In genomic region chrX:1534321-1535168, GRCh38 we compare ENCODE assay signal across 8 cellular contexts. TPM values are rescaled to one million over a fixed set of nuclear protein-coding genes. Genes with fewer than 3 reads are reported as not detected.
A peak's percentile ranks its signal among the peaks of the same experiment; 100 is the strongest.
DNase-seq lines count a peak whose midpoint lies in the region; ATAC-seq, FAIRE-seq and TF ChIP-seq lines count a peak whose summit lies in the region.

No MANE protein-coding gene starts in this region.

- CTCF ChIA-PET in GM12878 (lab: Yijun Ruan, JAX), result no interaction called here

- no peaks in the 10 kb centered on the region for H3K9me3 ChIP-seq in DOHH2 (ENCODE audit: control insufficient read depth, insufficient read depth, low read length)
- no peaks in the 10 kb centered on the region for H3K9me3 ChIP-seq in OCI-LY1 (ENCODE audit: low read length)
- no peaks in the 10 kb centered on the region for H3K9me3 ChIP-seq in GM12878 (replicated peaks; ENCODE audit: control insufficient read depth, insufficient read depth, low read length)

- no peaks in the 10 kb centered on the region for H3K9me2 ChIP-seq in DOHH2 (replicated peaks; ENCODE audit: control insufficient read depth, low read length)
- no peaks in the 10 kb centered on the region for H3K9me2 ChIP-seq in OCI-LY1 (ENCODE audit: low read depth, low read length)

- SMC1A ChIA-PET in GM12878 (lab: Charles Lee; ENCODE audit: uncharacterized antibody, unreplicated experiment), result no interaction called here

- TF ChIP-seq CTCF in DOHH2 (IDR thresholded peaks at IDR 0.05; ENCODE audit: low read depth, low read length, poor library complexity, severe bottlenecking), result peak; percentile 13
- TF ChIP-seq CTCF in OCI-LY1 (IDR thresholded peaks at IDR 0.05; ENCODE audit: low read length), result no peak; the same call in 1 of the 2 replicates
- 0 out of 6 replicates have a peak, but pooled peaks of 1 of the 3 experiments have one; percentile 7 for TF ChIP-seq CTCF in GM12878 (IDR thresholded peaks at IDR 0.05 in 2 of 3, conservative IDR thresholded peaks at IDR 0.05 in 1 of 3; ENCODE audit: control insufficient read depth in 2 of 3, extremely low read depth in 1 of 3, insufficient read depth in 1 of 3, low read depth in 3 of 3, low read length in 3 of 3)

- peak; percentile 65 for DNase-seq in H7
- DNase-seq in GM12878 (ENCODE audit: low read depth, low spot score), result no peak
- DNase-seq in stimulated activated naive CD4-positive, alpha-beta T cell (lab: John Stamatoyannopoulos, UW), result peak in 5 of 6 experiments; percentile 20 to 63 (median 46)
- no peak for DNase-seq in AG08395 (ENCODE audit: low spot score)
- no peak for DNase-seq in DMS79 (lab: John Stamatoyannopoulos, UW)
- DNase-seq in dermis blood vessel endothelial cell, result no peak

- H3K27me3 ChIP-seq in DOHH2 (ENCODE audit: control insufficient read depth, low read length) (no peaks in the 10 kb centered on the region), H7 (ENCODE audit: control insufficient read depth, insufficient read depth, low read length) (no peaks in the 10 kb centered on the region), OCI-LY1 (ENCODE audit: insufficient read depth, low read length) (no peaks in the 10 kb centered on the region), GM12878 (replicated peaks in 1 of 2; ENCODE audit: control insufficient read depth in 2 of 2, insufficient read depth in 2 of 2, low read length in 1 of 2) (no peaks in the 10 kb centered on the region)

- FAIRE-seq in GM12878 (lab: Jason Lieb, UNC), result no peak

- H3K36me3 ChIP-seq in DOHH2 (ENCODE audit: control insufficient read depth, low read length) (peaks cover 62% of the 10 kb centered on the region), H7 (replicated peaks; ENCODE audit: control insufficient read depth, insufficient read depth, low read length) (no peaks in the 10 kb centered on the region), OCI-LY1 (ENCODE audit: insufficient read depth, low read length) (peaks cover 31% of the 10 kb centered on the region), GM12878 (ENCODE audit: control insufficient read depth in 2 of 2, insufficient read depth in 2 of 2, low read length in 1 of 2) (peaks cover 0 to 2% of the 10 kb centered on the region in 2 experiments; a peak in 2 of 4 replicates)

- no TSS peak for BruUV-seq in GM12878 (replicated peaks; lab: Mats Ljungman, UMichigan)

- H3K4me2 ChIP-seq in DOHH2 (ENCODE audit: low read length), result peak overlapping the region; percentile 67
- peak overlapping the region; percentile 86 for H3K4me2 ChIP-seq in OCI-LY1 (ENCODE audit: low read length)
- peak overlapping the region; percentile 94 for H3K4me2 ChIP-seq in GM12878 (ENCODE audit: control insufficient read depth, insufficient read depth)

- peak; percentile 55 for TF ChIP-seq POLR2A in GM12878 (IDR thresholded peaks at IDR 0.05; ENCODE audit: low read depth, low read length)

- TF ChIP-seq RAD21 in GM12878 (IDR thresholded peaks at IDR 0.05; ENCODE audit: insufficient read depth, low read depth, low read length), result no peak

- RAD21 ChIA-PET in GM12878 (lab: Charles Lee; ENCODE audit: unreplicated experiment), result no interaction called here

- in situ Hi-C loops in GM12878 (cut with MboI), result no loop called here

- TF ChIP-seq EP300 in GM12878 (IDR thresholded peaks at IDR 0.05; ENCODE audit: borderline replicate concordance in 1 of 2, control insufficient read depth in 1 of 2, low read depth in 2 of 2, low read length in 2 of 2), result no peak

- H3K27ac ChIP-seq in DOHH2 (ENCODE audit: low read depth, low read length), result peak overlapping the region; percentile 100
- H3K27ac ChIP-seq in OCI-LY1 (ENCODE audit: low read depth, low read length, poor library complexity, severe bottlenecking), result peak overlapping the region; percentile 98
- H3K27ac ChIP-seq in GM12878 (ENCODE audit: control insufficient read depth, insufficient read depth), result peak overlapping the region; percentile 88

- peak overlapping the region; percentile 96 for H3K9ac ChIP-seq in OCI-LY1 (ENCODE audit: low read length)
- peak overlapping the region; percentile 94 for H3K9ac ChIP-seq in GM12878 (ENCODE audit: control insufficient read depth, insufficient read depth, low read length)

- peaks cover 66% of the 10 kb centered on the region for H3K79me2 ChIP-seq in DOHH2 (ENCODE audit: control insufficient read depth, low read length)
- H3K79me2 ChIP-seq in OCI-LY1 (ENCODE audit: insufficient read depth, low read length), result peaks cover 44% of the 10 kb centered on the region
- peaks cover 56% of the 10 kb centered on the region for H3K79me2 ChIP-seq in GM12878 (ENCODE audit: control insufficient read depth, insufficient read depth, low read length)

- peak overlapping the region; percentile 100 for H3K4me3 ChIP-seq in DOHH2 (ENCODE audit: low read length)
- H3K4me3 ChIP-seq in H7 (ENCODE audit: insufficient read depth, low read depth, low read length), result no peak overlapping the region
- peak overlapping the region; percentile 91 for H3K4me3 ChIP-seq in OCI-LY1 (ENCODE audit: low read depth, low read length, poor library complexity, severe bottlenecking)
- H3K4me3 ChIP-seq in GM12878, result peak overlapping the region; percentile 92

- H2AFZ ChIP-seq in OCI-LY1 (ENCODE audit: low read length), result no peak overlapping the region
- H2AFZ ChIP-seq in GM12878 (ENCODE audit: control insufficient read depth, low read depth, low read length), result no peak overlapping the region

- H3K4me1 ChIP-seq in DOHH2 (ENCODE audit: control insufficient read depth, low read length) (peaks cover 48% of the 10 kb centered on the region), OCI-LY1 (ENCODE audit: insufficient read depth, low read length, severe bottlenecking) (peaks cover 27% of the 10 kb centered on the region), GM12878 (ENCODE audit: control insufficient read depth, insufficient read depth, low read length) (peaks cover 15% of the 10 kb centered on the region)

- H3F3A ChIP-seq in DOHH2 (ENCODE audit: control insufficient read depth, insufficient read depth), result peaks cover 40% of the 10 kb centered on the region
- 0 out of 2 replicates have a peak, but pooled peaks cover 2% of the 10 kb centered on the region for H3F3A ChIP-seq in OCI-LY1 (ENCODE audit: insufficient read depth, low read length)

- H4K20me1 ChIP-seq in DOHH2 (ENCODE audit: control insufficient read depth, insufficient read depth, low read depth, low read length) (peaks cover 11% of the 10 kb centered on the region), OCI-LY1 (ENCODE audit: insufficient read depth, low read length) (0 out of 2 replicates have a peak, but pooled peaks cover 2% of the 10 kb centered on the region), GM12878 (ENCODE audit: control insufficient read depth, insufficient read depth) (no peaks in the 10 kb centered on the region)

- ATAC-seq in GM12878, result peak; percentile 65

- intact Hi-C loops in GM12878 (cut with micrococcal nuclease; ENCODE audit: unreplicated experiment), result loop anchor here (1.0 to 2.0 kb wide), 4 partner anchors 13 to 80 kb away; partner anchors contain the start of gene AKAP17A

- POLR2A ChIA-PET in GM12878 (lab: Charles Lee), result no interaction called here

- under 1% methylated on average over 22 of the region's 22 CpGs for WGBS in GM12878 (ENCODE audit: insufficient coverage, insufficient replicate concordance, low lambda C conversion rate, missing lambda C conversion rate)

TF ChIP-seq in GM12878, 131 proteins besides CTCF, POLR2A, EP300 and RAD21 (continues in another document):
- TF ChIP-seq CREM (IDR thresholded peaks at IDR 0.05; ENCODE audit: low read depth) (peak; percentile 46; the same call in 1 of the 2 replicates), SUZ12 (IDR thresholded peaks at IDR 0.05; ENCODE audit: unreplicated experiment) (no peak), JUNB (IDR thresholded peaks at IDR 0.05) (0 out of 2 replicates have a peak, but pooled peaks have one; percentile 10), WRNIP1 (IDR thresholded peaks at IDR 0.05; ENCODE audit: borderline replicate concordance, low read depth, low read length) (no peak)

RNA-seq across cellular contexts. Expression of gene P2RY8, which starts 2.4 kb away (rescaled TPM):
- 0.03 and 0.15 TPM in 2 replicates for total RNA-seq in H7 (2014; rRNA removed; shearing (Covaris generic))
- total RNA-seq in GM12878 (2013; cell fraction: nucleolus; rRNA removed), result 85.1 and 89.7 TPM in 2 replicates
- 34.0 and 44.7 TPM in 2 replicates for total RNA-seq in GM12878 (2014; rRNA removed)
- total RNA-seq in GM12878 (2014; rRNA removed; fragmentation: Illumina TruSeq; extraction: Trizol), result 28.8 and 29.7 TPM in 2 replicates
- total RNA-seq in GM12878 (2021), result 61.3 and 61.8 TPM in 2 replicates
- 30.9 TPM for polyA plus RNA-seq in GM12878 (2011; ENCODE audit: low read depth)
- 20.4 and 31.1 TPM in 2 replicates for polyA plus RNA-seq in GM12878 (2011; rRNA removed)
- polyA plus RNA-seq in GM12878 (2011; cell fraction: cytosol; rRNA removed), result 41.3 and 52.8 TPM in 2 replicates
- 29.2 and 35.1 TPM in 2 replicates for polyA plus RNA-seq in GM12878 (2011; cell fraction: nucleus; rRNA removed)
- 41.7 and 45.3 TPM in 2 replicates for polyA plus RNA-seq in GM12878 (2012)
- polyA plus RNA-seq in GM12878 (2014; fragmentation: Illumina TruSeq; extraction: Trizol), result 27.5 and 30.5 TPM in 2 replicates
- 1 to 10 TPM; 2.0 to 4.0 TPM for polyA plus RNA-seq in GM12878 (2014; fragmentation: Nextera tagmentation; extraction: Ambion mirVana)
- polyA plus RNA-seq in GM12878 (2014; rRNA removed), result 41.8 and 49.0 TPM in 2 replicates
- 10 to 100 TPM; 62.7 to 64.4 TPM for polyA plus RNA-seq in GM12878 (2016; fragmentation: Nextera tagmentation; extraction: Ambion mirVana)
- polyA minus RNA-seq in GM12878 (2011; rRNA and poly(A)+ RNA removed), result 37.7 and 60.0 TPM in 2 replicates
- polyA minus RNA-seq in GM12878 (2011; cell fraction: cytosol; rRNA and poly(A)+ RNA removed), result 26.7 and 36.8 TPM in 2 replicates
- polyA minus RNA-seq in GM12878 (2011; cell fraction: nucleus; rRNA and poly(A)+ RNA removed), result 20.7 and 34.7 TPM in 2 replicates
- 0.17 and 0.79 TPM in 2 replicates for total RNA-seq in dermis blood vessel endothelial cell

RNA-seq across cellular contexts. Expression of gene AKAP17A, which starts 56.9 kb away (rescaled TPM):
- total RNA-seq in H7 (2014; rRNA removed; shearing (Covaris generic)), result 52.9 and 76.2 TPM in 2 replicates
- 96.4 and 115 TPM in 2 replicates for total RNA-seq in GM12878 (2013; cell fraction: nucleolus; rRNA removed)
- total RNA-seq in GM12878 (2014; rRNA removed) (42.8 and 47.0 TPM in 2 replicates), GM12878 (2014; rRNA removed; fragmentation: Illumina TruSeq; extraction: Trizol) (14.3 and 16.1 TPM in 2 replicates), GM12878 (2021) (48.7 and 53.9 TPM in 2 replicates), dermis blood vessel endothelial cell (33.0 and 36.1 TPM in 2 replicates)
- 17.3 TPM for polyA plus RNA-seq in GM12878 (2011; ENCODE audit: low read depth)
- polyA plus RNA-seq in GM12878 (2011; rRNA removed) (16.4 and 24.7 TPM in 2 replicates), GM12878 (2014; fragmentation: Illumina TruSeq; extraction: Trizol) (9.0 and 17.1 TPM in 2 replicates), GM12878 (2014; fragmentation: Nextera tagmentation; extraction: Ambion mirVana) (1 to 10 TPM; 3.0 to 5.6 TPM), GM12878 (2014; rRNA removed) (55.8 and 64.2 TPM in 2 replicates), GM12878 (2016; fragmentation: Nextera tagmentation; extraction: Ambion mirVana) (10 to 100 TPM; 26.3 to 42.6 TPM)
- 30.4 and 40.9 TPM in 2 replicates for polyA plus RNA-seq in GM12878 (2011; cell fraction: cytosol; rRNA removed)
- polyA plus RNA-seq in GM12878 (2011; cell fraction: nucleus; rRNA removed), result 366 and 371 TPM in 2 replicates
- 53.8 and 67.0 TPM in 2 replicates for polyA plus RNA-seq in GM12878 (2012)
- 4.9 and 9.4 TPM in 2 replicates for polyA minus RNA-seq in GM12878 (2011; rRNA and poly(A)+ RNA removed)
- polyA minus RNA-seq in GM12878 (2011; cell fraction: cytosol; rRNA and poly(A)+ RNA removed), result 7.1 and 7.6 TPM in 2 replicates
- 19.7 and 26.1 TPM in 2 replicates for polyA minus RNA-seq in GM12878 (2011; cell fraction: nucleus; rRNA and poly(A)+ RNA removed)

Comparison
In these comparisons a context has a peak if more than half of its experiments do, and no peak if none do; other contexts are left out.
1. DNase-seq: peak in H7 (single experiment) and stimulated activated naive CD4-positive, alpha-beta T cell (5 of 6); none in GM12878 (single experiment), AG08395 (single experiment), DMS79 (single experiment) and dermis blood vessel endothelial cell (single experiment).
2. RNA of gene P2RY8, which starts 2.4 kb away (total RNA-seq): 28.8 to 89.7 TPM in GM12878; 0.17 to 0.79 TPM in dermis blood vessel endothelial cell and 0.03 to 0.15 TPM in H7; every median in the first group is over 10 times any median in the second.
3. Peak in every context shown above with its lines, with median percentiles within 50 percentile points of each other: H3K27ac ChIP-seq and H3K4me2 ChIP-seq.